ENCODE assay signal across 25 cellular contexts in genomic region chr3:56610669-56611335, GRCh38. TPM values are rescaled to one million over a fixed set of nuclear protein-coding genes. Genes with fewer than 3 reads are reported as not detected.
DNase-seq lines count a peak whose midpoint lies in the region; ATAC-seq, FAIRE-seq and TF ChIP-seq lines count a peak whose summit lies in the region.
"Had no signal": no experiment of that assay in that cellular context is flagged by ENCODE, and none has a peak within 500 bp of the region (broad histone marks: within the 10 kb centered on the region; RNA-seq: fewer than 3 reads in every experiment).

No MANE protein-coding gene starts in this region.

- no peak for TF ChIP-seq CTCF in GM23338 (conservative IDR thresholded peaks at IDR 0.05; ENCODE audit: low read depth in 2 of 2)
- no peak for TF ChIP-seq CTCF in K562 (IDR thresholded peaks at IDR 0.05 in 2 of 3, conservative IDR thresholded peaks at IDR 0.05 in 1 of 3; ENCODE audit: insufficient read depth in 2 of 3, low read depth in 1 of 3, low read length in 3 of 3)

- peaks cover 19 to 38% of the 10 kb centered on the region in 2 donors for H3K9me3 Mint-ChIP-seq in activated naive CD4-positive, alpha-beta T cell treated with anti-CD3 and anti-CD28 coated beads, Interleukin-2, amount 50 U/mL, for 72 hours
- H3K9me3 Mint-ChIP-seq in GM23338 = no peaks in the 10 kb centered on the region
- H3K9me3 Mint-ChIP-seq in stimulated activated naive B cell treated with anti-CD40 and anti-IgM and Interleukin-4, amounts not matched to agents 10 μg/mL and 1 μg/mL and 100 μg/mL, for 72 hours = peaks cover 0 to 11% of the 10 kb centered on the region in 2 donors
- H3K9me3 Mint-ChIP-seq: activated B cell treated with CpG ODN at 0.5 μM for 24 hours; natural killer cell treated with Interleukin-12 subunit alpha and Interleukin-12 subunit beta and Interleukin-15 and Interleukin-18, amount 100 ng/mL, for 72 hours had no signal

- POLR2A ChIA-PET in K562 (lab: Yijun Ruan, JAX) = no interaction called here

- TF ChIP-seq RAD21 in K562 (CRISPR knock-in tag; conservative IDR thresholded peaks at IDR 0.05 in 1 of 2, IDR thresholded peaks at IDR 0.05 in 1 of 2) = no peak

- DNase-seq in activated naive CD4-positive, alpha-beta T cell treated with anti-CD3 and anti-CD28 coated beads, Interleukin-2, amount 50 U/mL, for 72 hours (ENCODE audit: low spot score in 2 of 2) = no peak
- no peak for DNase-seq in activated naive CD4-positive, alpha-beta T cell (lab: John Stamatoyannopoulos, UW)
- DNase-seq in GM23338 (ENCODE audit: low spot score) (no peak), K562 (ENCODE audit: extremely low read depth in 1 of 4, low spot score in 3 of 4) (no peak), posterior vena cava (ENCODE audit: low spot score) (no peak), MV-4-11 (lab: John Stamatoyannopoulos, UW) (no peak)
- no peak for DNase-seq in stimulated activated naive B cell treated with anti-CD40 and anti-IgM and Interleukin-4, amounts not matched to agents 10 μg/mL and 1 μg/mL and 100 μg/mL, for 72 hours
- DNase-seq: ACHN, activated B cell treated with CpG ODN at 0.5 μM for 24 hours, amniotic stem cell, DMS 273 treated with DMSO at 0.1 percent for 48 hours, mesendoderm, NCI-H1105, NCI-H2081, NCI-H510A treated with DMSO at 0.1 percent for 48 hours, right cardiac atrium, T1000 had no signal

- H3K9me2 ChIP-seq in GM23338 (ENCODE audit: insufficient read depth) = peaks cover 4% of the 10 kb centered on the region; the same call in 1 of the 2 replicates

- no peak for TF ChIP-seq POLR2A in K562 (conservative IDR thresholded peaks at IDR 0.05)

- H4K20me1 ChIP-seq in GM23338 (replicated peaks; ENCODE audit: insufficient read depth) (peaks cover 8% of the 10 kb centered on the region; the same call in 1 of the 2 replicates), K562 (replicated peaks; ENCODE audit: control insufficient read depth, insufficient read depth, low read length) (no peaks in the 10 kb centered on the region)

- H2AFZ ChIP-seq in GM23338 = no peak overlapping the region
- H2AFZ ChIP-seq in K562 (ENCODE audit: low read depth, low read length) = no peak overlapping the region

- H3K36me3 Mint-ChIP-seq in activated naive CD4-positive, alpha-beta T cell treated with anti-CD3 and anti-CD28 coated beads, Interleukin-2, amount 50 U/mL, for 72 hours = peaks cover 64 to 77% of the 10 kb centered on the region in 2 donors
- peaks cover 57% of the 10 kb centered on the region for H3K36me3 Mint-ChIP-seq in GM23338 (ENCODE audit: low read depth)
- H3K36me3 Mint-ChIP-seq in stimulated activated naive B cell treated with anti-CD40 and anti-IgM and Interleukin-4, amounts not matched to agents 10 μg/mL and 1 μg/mL and 100 μg/mL, for 72 hours = peaks cover 71 to 77% of the 10 kb centered on the region in 2 donors

- H3K79me2 ChIP-seq in GM23338 (replicated peaks; ENCODE audit: insufficient read depth) (peaks cover 26% of the 10 kb centered on the region), K562 (ENCODE audit: control insufficient read depth, insufficient read depth, low read length) (peaks cover 7% of the 10 kb centered on the region; the same call in 1 of the 3 replicates)

- in situ Hi-C loops in K562 (cut with MboI) = no loop called here

- no TSS peak for BruUV-seq in K562 (replicated peaks; lab: Mats Ljungman, UMichigan)

- no peak overlapping the region for H3K9ac ChIP-seq in K562 (ENCODE audit: insufficient read depth in 1 of 2, low read depth in 2 of 2, low read length in 2 of 2)
- H3K9ac ChIP-seq: BLaER1 had no signal

- no peaks in the 10 kb centered on the region for H3K27me3 ChIP-seq in GM23338 (ENCODE audit: insufficient read depth)
- no peaks in the 10 kb centered on the region for H3K27me3 ChIP-seq in K562 (ENCODE audit: control insufficient read depth in 2 of 2, insufficient read depth in 2 of 2, low read length in 2 of 2)
- H3K27me3 ChIP-seq: BLaER1 had no signal

- H3K36me3 ChIP-seq in GM23338 (ENCODE audit: insufficient read depth) = 0 out of 2 replicates have a peak, but pooled peaks cover 7% of the 10 kb centered on the region
- peaks cover 32% of the 10 kb centered on the region; the same call in 1 of the 3 replicates for H3K36me3 ChIP-seq in K562 (ENCODE audit: control insufficient read depth, insufficient read depth, low read length)

- no peak for ATAC-seq in activated naive CD4-positive, alpha-beta T cell treated with anti-CD3 and anti-CD28 coated beads, Interleukin-2, amount 50 U/mL, for 72 hours
- no peak for ATAC-seq in GM23338
- ATAC-seq in K562 = no peak
- ATAC-seq in stimulated activated naive B cell treated with anti-CD40 and anti-IgM and Interleukin-4, amounts not matched to agents 10 μg/mL and 1 μg/mL and 100 μg/mL, for 72 hours (replicated peaks) = no peak
- no peak for ATAC-seq in HG02938 (IDR thresholded peaks at IDR 0.05; ENCODE audit: unreplicated experiment)
- ATAC-seq: natural killer cell treated with Interleukin-12 subunit alpha and Interleukin-12 subunit beta and Interleukin-15 and Interleukin-18, amount 100 ng/mL, for 72 hours had no signal

- peaks cover 28% of the 10 kb centered on the region for H3K4me1 Mint-ChIP-seq in GM23338
- peaks cover 12 to 44% of the 10 kb centered on the region in 2 donors for H3K4me1 Mint-ChIP-seq in stimulated activated naive B cell treated with anti-CD40 and anti-IgM and Interleukin-4, amounts not matched to agents 10 μg/mL and 1 μg/mL and 100 μg/mL, for 72 hours

- no peak overlapping the region for H3K4me3 Mint-ChIP-seq in GM23338
- no peak overlapping the region for H3K4me3 Mint-ChIP-seq in stimulated activated naive B cell treated with anti-CD40 and anti-IgM and Interleukin-4, amounts not matched to agents 10 μg/mL and 1 μg/mL and 100 μg/mL, for 72 hours
- H3K4me3 Mint-ChIP-seq: activated B cell treated with CpG ODN at 0.5 μM for 24 hours; natural killer cell treated with Interleukin-12 subunit alpha and Interleukin-12 subunit beta and Interleukin-15 and Interleukin-18, amount 100 ng/mL, for 72 hours had no signal

- FAIRE-seq in K562 (lab: Jason Lieb, UNC) = no peak
- FAIRE-seq: G401.6, GM18507, H1 had no signal

- H3K4me1 ChIP-seq in GM23338 (ENCODE audit: insufficient read depth) (peaks cover 11% of the 10 kb centered on the region), K562 (replicated peaks in 1 of 2; ENCODE audit: control insufficient read depth in 2 of 2, insufficient read depth in 2 of 2, low read length in 2 of 2) (no peaks in the 10 kb centered on the region)

- H3K27ac Mint-ChIP-seq in activated naive CD4-positive, alpha-beta T cell treated with anti-CD3 and anti-CD28 coated beads, Interleukin-2, amount 50 U/mL, for 72 hours = peak overlapping the region; percentile 59 to 70
- H3K27ac Mint-ChIP-seq in GM23338 = peak overlapping the region; percentile 90
- H3K27ac Mint-ChIP-seq in stimulated activated naive B cell treated with anti-CD40 and anti-IgM and Interleukin-4, amounts not matched to agents 10 μg/mL and 1 μg/mL and 100 μg/mL, for 72 hours = peak overlapping the region; percentile 91
- H3K27ac Mint-ChIP-seq: activated B cell treated with CpG ODN at 0.5 μM for 24 hours; natural killer cell treated with Interleukin-12 subunit alpha and Interleukin-12 subunit beta and Interleukin-15 and Interleukin-18, amount 100 ng/mL, for 72 hours had no signal

- H3K27ac ChIP-seq in GM23338 (ENCODE audit: low read depth) (no peak overlapping the region), K562 (ENCODE audit: extremely low read depth, low read depth, low read length) (no peak overlapping the region)
- H3K27ac ChIP-seq: BLaER1, HL-60, RWPE1 had no signal

- H3K9me1 ChIP-seq in K562 (ENCODE audit: control insufficient read depth, insufficient read depth, low read length) = no peaks in the 10 kb centered on the region

- peaks cover 5% of the 10 kb centered on the region for H3K27me3 Mint-ChIP-seq in GM23338 (ENCODE audit: insufficient read depth, low read depth, poor library complexity)
- H3K27me3 Mint-ChIP-seq in stimulated activated naive B cell treated with anti-CD40 and anti-IgM and Interleukin-4, amounts not matched to agents 10 μg/mL and 1 μg/mL and 100 μg/mL, for 72 hours = no peaks in the 10 kb centered on the region
- H3K27me3 Mint-ChIP-seq: activated B cell treated with CpG ODN at 0.5 μM for 24 hours; natural killer cell treated with Interleukin-12 subunit alpha and Interleukin-12 subunit beta and Interleukin-15 and Interleukin-18, amount 100 ng/mL, for 72 hours had no signal

- intact Hi-C loops in K562 (cut with micrococcal nuclease) = no loop called here
- intact Hi-C loops in posterior vena cava (cut with DNase I) = no loop called here

- no peaks in the 10 kb centered on the region for H3F3A ChIP-seq in GM23338 (replicated peaks; ENCODE audit: low read depth)

- WGBS in K562 (ENCODE audit: insufficient coverage, low coverage, missing lambda C conversion rate) = 82% methylated on average over 7 of the region's 7 CpGs

- no peaks in the 10 kb centered on the region for H3K9me3 ChIP-seq in K562 (replicated peaks; ENCODE audit: control insufficient read depth, insufficient read depth, low read depth, low read length)

- H3K4me2 ChIP-seq in GM23338 (no peak overlapping the region), K562 (ENCODE audit: insufficient read depth, low read length) (no peak overlapping the region)
- H3K4me2 ChIP-seq: BLaER1 had no signal

- CTCF ChIA-PET in K562 (lab: Yijun Ruan, JAX; ENCODE audit: low intra/inter-chr PET ratio) = no interaction called here

- H3K4me3 ChIP-seq in GM23338 (no peak overlapping the region), K562 (no peak overlapping the region)
- H3K4me3 ChIP-seq: BLaER1 had no signal

- TF ChIP-seq EP300 in K562 (IDR thresholded peaks at IDR 0.05; ENCODE audit: low read length) = no peak

RNA-seq across cellular contexts. Expression of gene CCDC66, which starts 53.8 kb away (rescaled TPM):
- total RNA-seq in activated naive CD4-positive, alpha-beta T cell treated with anti-CD3 and anti-CD28 coated beads, Interleukin-2, amount 50 U/mL, for 72 hours = 10 to 100 TPM; 26.5 to 53.8 TPM
- total RNA-seq in GM23338 (2014; rRNA removed; shearing (Covaris generic)) = 20.1 and 26.9 TPM in 2 replicates
- polyA plus RNA-seq in GM23338 (2016; fragmentation: Nextera tagmentation; extraction: Ambion mirVana) = 27.1 and 50.3 TPM in 2 replicates
- total RNA-seq in K562 (2011; cell fraction: chromatin; rRNA removed; ENCODE audit: low replicate concordance) = 92.3 and 321 TPM in 2 replicates
- 44.5 and 53.7 TPM in 2 replicates for total RNA-seq in K562 (2011; cell fraction: nucleolus; rRNA removed)
- 109 and 185 TPM in 2 replicates for total RNA-seq in K562 (2011; cell fraction: nucleoplasm; rRNA removed)
- 21.7 and 23.4 TPM in 2 replicates for total RNA-seq in K562 (2014; rRNA removed)
- 42.7 and 51.1 TPM in 2 replicates for total RNA-seq in K562 (2014; rRNA removed; fragmentation: Illumina TruSeq; extraction: Trizol)
- 40.5 and 46.5 TPM in 2 replicates for total RNA-seq in K562 (2015; rRNA removed; fragmentation: Illumina TruSeq; extraction: Trizol)
- 22.0 and 22.6 TPM in 2 replicates for total RNA-seq in K562 (2021)
- polyA plus RNA-seq in K562 (2011; rRNA removed) = 29.6 and 30.3 TPM in 2 replicates
- polyA plus RNA-seq in K562 (2011; cell fraction: cytosol; rRNA removed) = 3.7 and 8.5 TPM in 2 replicates
- 46.0 and 69.2 TPM in 2 replicates for polyA plus RNA-seq in K562 (2011; cell fraction: nucleus; rRNA removed)
- 12.1 and 14.0 TPM in 2 replicates for polyA plus RNA-seq in K562 (2012)
- 24.2 and 29.6 TPM in 2 replicates for polyA plus RNA-seq in K562 (2014; fragmentation: Illumina TruSeq; extraction: Trizol)
- 10 to 100 TPM; 21.5 to 25.3 TPM for polyA plus RNA-seq in K562 (2014; fragmentation: Nextera tagmentation; extraction: Ambion mirVana)
- 22.2 and 31.6 TPM in 2 replicates for polyA plus RNA-seq in K562 (2014; rRNA removed)
- 63.0 and 105 TPM in 2 replicates for polyA minus RNA-seq in K562 (2011; rRNA and poly(A)+ RNA removed)
- polyA minus RNA-seq in K562 (2011; cell fraction: cytosol; rRNA and poly(A)+ RNA removed) = 10.6 and 11.5 TPM in 2 replicates
- 47.8 and 105 TPM in 2 replicates for polyA minus RNA-seq in K562 (2011; cell fraction: nucleus; rRNA and poly(A)+ RNA removed)
- 10 to 100 TPM; 25.5 to 26.3 TPM for total RNA-seq in posterior vena cava
